18 cellular contexts compared by ENCODE assay signal in the genomic region with DNA sequence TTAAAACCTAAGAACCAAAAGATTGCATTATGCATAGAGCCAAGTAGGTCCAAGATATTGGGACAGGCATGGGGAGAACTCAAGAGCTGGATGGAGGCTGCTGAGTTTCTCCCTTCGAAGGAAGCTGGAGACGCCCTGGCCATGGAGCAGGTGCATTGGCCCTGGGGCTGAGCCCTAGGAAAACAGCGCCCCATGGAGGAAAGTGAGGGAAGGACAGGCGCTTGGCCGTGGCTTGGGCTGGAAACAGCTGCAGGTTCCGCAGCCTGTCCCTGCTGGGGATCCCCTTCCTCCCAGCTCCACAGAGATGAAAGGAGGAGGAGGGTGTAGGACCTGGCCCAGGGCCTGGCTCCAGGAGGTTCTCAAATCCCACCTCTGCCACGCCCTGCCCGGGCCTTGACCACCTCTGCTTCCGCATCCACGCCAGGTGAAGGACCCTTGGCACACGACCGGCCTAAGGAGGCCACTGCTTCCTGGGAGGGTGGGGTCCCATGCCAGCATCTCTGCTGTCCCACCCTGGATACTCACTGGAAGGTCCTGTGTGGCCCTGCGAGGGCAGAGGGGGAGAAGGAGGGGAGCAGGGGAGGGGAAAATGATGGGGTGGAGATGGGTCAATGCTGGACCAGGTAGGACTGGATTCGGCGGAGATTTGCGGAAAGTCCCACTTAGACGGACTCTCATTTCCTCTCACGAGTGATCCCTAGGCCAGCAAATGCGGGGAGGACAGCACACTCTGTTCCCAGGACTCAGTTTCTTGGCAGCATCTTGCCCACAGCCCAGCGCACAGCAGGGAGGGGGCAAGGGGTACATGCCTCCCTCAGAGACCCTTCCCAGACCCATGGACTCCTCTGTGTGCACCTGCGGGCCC.
DNase-seq lines count a peak whose midpoint lies in the region; ATAC-seq and TF ChIP-seq lines count a peak whose summit lies in the region.
"Had no signal": no experiment of that assay in that cellular context is flagged by ENCODE, and none has a peak within 500 bp of the region (broad histone marks: within the 10 kb centered on the region; RNA-seq: fewer than 3 reads in every experiment).

No MANE protein-coding gene starts in this region.

- H3K4me1 Mint-ChIP-seq in activated CD8-positive, alpha-beta memory T cell treated with anti-CD3 and anti-CD28 coated beads, Interleukin-2, amount 10 ng/mL, durations not matched to agents 7 days and 5 days: no peaks in the 10 kb centered on the region
- H3K4me1 Mint-ChIP-seq: stimulated activated naive B cell treated with anti-CD40 and anti-IgM and Interleukin-4, amounts not matched to agents 10 μg/mL and 1 μg/mL and 100 μg/mL, for 72 hours had no signal

- H3K9me3 ChIP-seq in testis: no peaks in the 10 kb centered on the region
- H3K9me3 ChIP-seq: Peyer's patch, upper lobe of right lung had no signal

- H3K4me1 ChIP-seq in testis: no peaks in the 10 kb centered on the region
- H3K4me1 ChIP-seq: pancreas, Peyer's patch, upper lobe of right lung had no signal

- CTCF ChIA-PET in activated CD8-positive, alpha-beta memory T cell treated with anti-CD3 and anti-CD28 coated beads, Interleukin-2, amount 10 ng/mL, durations not matched to agents 7 days and 5 days (lab: Charles Lee): no interaction called here

- H3K4me3 ChIP-seq in NB4 (ENCODE audit: low read depth, low read length): no peak overlapping the region
- no peak overlapping the region for H3K4me3 ChIP-seq in testis
- H3K4me3 ChIP-seq: pancreas, Peyer's patch, smooth muscle cell, upper lobe of right lung had no signal

- H3K27ac Mint-ChIP-seq in activated CD8-positive, alpha-beta memory T cell treated with anti-CD3 and anti-CD28 coated beads, Interleukin-2, amount 10 ng/mL, durations not matched to agents 7 days and 5 days: no peak overlapping the region
- H3K27ac Mint-ChIP-seq: dendritic cell treated with granulocyte-macrophage colony-stimulating factor and Interleukin-4, amounts not matched to agents 40 ng/mL and 50 ng/mL, for 4 days; stimulated activated naive B cell treated with anti-CD40 and anti-IgM and Interleukin-4, amounts not matched to agents 10 μg/mL and 1 μg/mL and 100 μg/mL, for 72 hours had no signal

- intact Hi-C loops in testis (cut with DNase I; ENCODE audit: low total_unique reads): no loop called here

- H3K36me3 Mint-ChIP-seq in activated CD8-positive, alpha-beta memory T cell treated with anti-CD3 and anti-CD28 coated beads, Interleukin-2, amount 10 ng/mL, durations not matched to agents 7 days and 5 days: no peaks in the 10 kb centered on the region
- H3K36me3 Mint-ChIP-seq: stimulated activated naive B cell treated with anti-CD40 and anti-IgM and Interleukin-4, amounts not matched to agents 10 μg/mL and 1 μg/mL and 100 μg/mL, for 72 hours had no signal

- H3K36me3 ChIP-seq in testis (ENCODE audit: low read depth, missing control alignments): no peaks in the 10 kb centered on the region
- H3K36me3 ChIP-seq: pancreas, Peyer's patch, upper lobe of right lung had no signal

- peaks cover under 1% of the 10 kb centered on the region for H3K9me3 Mint-ChIP-seq in activated CD8-positive, alpha-beta memory T cell treated with anti-CD3 and anti-CD28 coated beads, Interleukin-2, amount 10 ng/mL, durations not matched to agents 7 days and 5 days (ENCODE audit: low read depth)

- WGBS in testis, 2 donors: 75 to 80% methylated on average over 14 to 21 of the region's 21 CpGs

- no peak overlapping the region for H3K27ac ChIP-seq in testis
- H3K27ac ChIP-seq: pancreas, Peyer's patch, upper lobe of right lung had no signal

- peak; percentile 21 for DNase-seq in activated CD8-positive, alpha-beta memory T cell treated with anti-CD3 and anti-CD28 coated beads, Interleukin-2, amount 10 ng/mL, durations not matched to agents 7 days and 5 days
- DNase-seq in activated CD8-positive, alpha-beta memory T cell treated with anti-CD3 and anti-CD28 coated beads for 24 hours: no peak
- DNase-seq in NB4 (ENCODE audit: low read depth): peak; percentile 18
- peak; percentile 64 for DNase-seq in islet precursor cell
- peak; percentile 18 for DNase-seq in testis
- no peak for DNase-seq in mucosa of gallbladder (ENCODE audit: low spot score)
- DNase-seq in stimulated activated naive CD4-positive, alpha-beta T cell treated with Interleukin-2 at 50 U/mL for 16 hours (lab: John Stamatoyannopoulos, UW): no peak
- DNase-seq: GF-D8; KBM-7; NCI-H1436 treated with DMSO at 0.1 percent for 48 hours; NCI-H510A; pancreas; stimulated activated naive B cell treated with anti-CD40 and anti-IgM and Interleukin-4, amounts not matched to agents 10 μg/mL and 1 μg/mL and 100 μg/mL, for 72 hours; upper lobe of right lung had no signal

- no peaks in the 10 kb centered on the region for H3K27me3 ChIP-seq in testis
- H3K27me3 ChIP-seq: Peyer's patch, upper lobe of right lung had no signal

- no peak for ATAC-seq in activated CD8-positive, alpha-beta memory T cell treated with anti-CD3 and anti-CD28 coated beads, Interleukin-2, amount 10 ng/mL, durations not matched to agents 7 days and 5 days
- ATAC-seq in GM21360 (IDR thresholded peaks at IDR 0.05; ENCODE audit: unreplicated experiment): no peak
- ATAC-seq: pancreas; stimulated activated naive B cell treated with anti-CD40 and anti-IgM and Interleukin-4, amounts not matched to agents 10 μg/mL and 1 μg/mL and 100 μg/mL, for 72 hours; upper lobe of right lung had no signal

- peak; percentile 51 for TF ChIP-seq CTCF in NB4 (IDR thresholded peaks at IDR 0.05; ENCODE audit: low read depth, low read length)
- peak in 1 of 3 experiments; percentile 13 for TF ChIP-seq CTCF in testis (IDR thresholded peaks at IDR 0.05)

- no peak overlapping the region for H3K4me3 Mint-ChIP-seq in activated CD8-positive, alpha-beta memory T cell treated with anti-CD3 and anti-CD28 coated beads, Interleukin-2, amount 10 ng/mL, durations not matched to agents 7 days and 5 days
- H3K4me3 Mint-ChIP-seq: dendritic cell treated with granulocyte-macrophage colony-stimulating factor and Interleukin-4, amounts not matched to agents 40 ng/mL and 50 ng/mL, for 4 days; stimulated activated naive B cell treated with anti-CD40 and anti-IgM and Interleukin-4, amounts not matched to agents 10 μg/mL and 1 μg/mL and 100 μg/mL, for 72 hours had no signal

- no peak for TF ChIP-seq POLR2A in NB4 (IDR thresholded peaks at IDR 0.05; ENCODE audit: extremely low read depth, insufficient read length)
- no peak for TF ChIP-seq POLR2A in testis (IDR thresholded peaks at IDR 0.05)

- no peaks in the 10 kb centered on the region for H3K27me3 Mint-ChIP-seq in activated CD8-positive, alpha-beta memory T cell treated with anti-CD3 and anti-CD28 coated beads, Interleukin-2, amount 10 ng/mL, durations not matched to agents 7 days and 5 days

Comparison
In these comparisons a context has a peak if more than half of its experiments do, and no peak if none do; other contexts are left out.
1. DNase-seq: peak in activated CD8-positive, alpha-beta memory T cell treated with anti-CD3 and anti-CD28 coated beads, Interleukin-2, amount 10 ng/mL, durations not matched to agents 7 days and 5 days (single experiment), NB4 (single experiment), islet precursor cell (single experiment) and testis (single experiment); none in activated CD8-positive, alpha-beta memory T cell treated with anti-CD3 and anti-CD28 coated beads for 24 hours (single experiment), mucosa of gallbladder (single experiment) and stimulated activated naive CD4-positive, alpha-beta T cell treated with Interleukin-2 at 50 U/mL for 16 hours (single experiment).